Comparison of ENCODE assay signal across 27 cellular contexts in the genomic region with DNA sequence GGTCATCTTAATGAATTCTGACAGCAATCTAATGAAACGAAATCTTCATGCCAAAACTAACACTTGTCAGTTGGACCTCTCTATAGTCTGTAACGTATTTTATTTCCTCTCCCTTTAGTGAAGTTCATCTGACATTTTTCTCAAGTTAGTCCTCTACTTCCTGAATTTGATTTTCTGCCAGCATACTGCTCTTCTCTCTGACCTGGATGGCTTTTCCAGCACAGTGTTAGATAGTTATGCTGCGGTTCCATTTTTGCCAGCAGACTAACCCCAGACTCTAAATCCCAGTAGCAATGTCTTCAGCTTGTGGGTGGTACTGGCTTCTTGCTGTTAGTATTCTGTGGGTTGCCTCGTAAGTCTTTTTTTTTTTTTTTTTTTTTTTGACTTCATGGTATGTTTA.
DNase-seq lines count a peak whose midpoint lies in the region; ATAC-seq, FAIRE-seq and TF ChIP-seq lines count a peak whose summit lies in the region.
"Had no signal": no experiment of that assay in that cellular context is flagged by ENCODE, and none has a peak within 500 bp of the region (broad histone marks: within the 10 kb centered on the region; RNA-seq: fewer than 3 reads in every experiment).

No MANE protein-coding gene starts in this region.

- H3K4me3 Mint-ChIP-seq in osteocyte (ENCODE audit: unreplicated experiment): no peak overlapping the region
- H3K4me3 Mint-ChIP-seq: activated CD4-positive, alpha-beta T cell treated with anti-CD3 and anti-CD28 coated beads, Interleukin-2, amount 10 ng/mL, durations not matched to agents 24 days and 14 days; activated naive CD4-positive, alpha-beta T cell treated with anti-CD3 and anti-CD28 coated beads, Interleukin-2, amount 50 U/mL, for 24 hours; CD14-positive monocyte; effector memory CD8-positive, alpha-beta T cell; naive B cell; stimulated activated naive CD8-positive, alpha-beta T cell treated with anti-CD3 and anti-CD28 coated beads, Interleukin-15, amount 100 ng/mL, for 72 hours had no signal

- H3K9me3 ChIP-seq in PC-3 (ENCODE audit: low read length) (no peaks in the 10 kb centered on the region), endothelial cell of umbilical vein (replicated peaks; ENCODE audit: control insufficient read depth, insufficient read depth, low read length) (no peaks in the 10 kb centered on the region), hepatocyte (ENCODE audit: low read depth) (no peaks in the 10 kb centered on the region), Karpas-422 (ENCODE audit: low read length) (no peaks in the 10 kb centered on the region)
- H3K9me3 ChIP-seq: right atrium auricular region, tibial nerve had no signal

- POLR2A ChIA-PET in PC-3 (lab: Charles Lee; ENCODE audit: unreplicated experiment): no interaction called here
- POLR2A ChIA-PET in endothelial cell of umbilical vein (lab: Charles Lee): no interaction called here

- H3K27ac Mint-ChIP-seq in osteocyte (ENCODE audit: unreplicated experiment): peak overlapping the region; percentile 71
- H3K27ac Mint-ChIP-seq: activated CD4-positive, alpha-beta T cell treated with anti-CD3 and anti-CD28 coated beads, Interleukin-2, amount 10 ng/mL, durations not matched to agents 24 days and 14 days; activated naive CD4-positive, alpha-beta T cell treated with anti-CD3 and anti-CD28 coated beads, Interleukin-2, amount 50 U/mL, for 24 hours; CD14-positive monocyte; effector memory CD8-positive, alpha-beta T cell; naive B cell; stimulated activated naive CD8-positive, alpha-beta T cell treated with anti-CD3 and anti-CD28 coated beads, Interleukin-15, amount 100 ng/mL, for 72 hours had no signal

- H3K36me3 ChIP-seq in PC-3 (ENCODE audit: low read depth, low read length) (no peaks in the 10 kb centered on the region), endothelial cell of umbilical vein (ENCODE audit: control insufficient read depth in 2 of 2, extremely low read depth in 1 of 2, insufficient read depth in 2 of 2, low read length in 2 of 2) (no peaks in the 10 kb centered on the region), hepatocyte (replicated peaks; ENCODE audit: insufficient read depth, low read depth) (no peaks in the 10 kb centered on the region), Karpas-422 (ENCODE audit: insufficient read depth, low read length) (no peaks in the 10 kb centered on the region)
- H3K36me3 ChIP-seq: right atrium auricular region, tibial nerve had no signal

- peak; percentile 66 for FAIRE-seq in endothelial cell of umbilical vein (lab: Jason Lieb, UNC)
- FAIRE-seq: colon, G401.6, GM18507, HTR-8/SVneo had no signal

- H3K4me2 ChIP-seq in PC-3 (ENCODE audit: low read length): 0 out of 2 replicates have a peak overlapping the region, but pooled peaks have one; percentile 7
- H3K4me2 ChIP-seq in endothelial cell of umbilical vein (ENCODE audit: insufficient read depth, low read length): peak overlapping the region; percentile 52
- no peak overlapping the region for H3K4me2 ChIP-seq in hepatocyte
- no peak overlapping the region for H3K4me2 ChIP-seq in Karpas-422 (ENCODE audit: low read depth, low read length, poor library complexity, severe bottlenecking)

- BruUV-seq in PC-3 (replicated peaks; lab: Mats Ljungman, UMichigan) (no TSS peak), endothelial cell of umbilical vein (replicated peaks; lab: Mats Ljungman, UMichigan) (no TSS peak)

- peak; percentile 17 for TF ChIP-seq POLR2A in endothelial cell of umbilical vein (IDR thresholded peaks at IDR 0.05; ENCODE audit: low read depth, low read length)

- no peaks in the 10 kb centered on the region for H3K27me3 Mint-ChIP-seq in osteocyte (ENCODE audit: unreplicated experiment)
- H3K27me3 Mint-ChIP-seq: activated CD4-positive, alpha-beta T cell treated with anti-CD3 and anti-CD28 coated beads, Interleukin-2, amount 10 ng/mL, durations not matched to agents 24 days and 14 days; activated naive CD4-positive, alpha-beta T cell treated with anti-CD3 and anti-CD28 coated beads, Interleukin-2, amount 50 U/mL, for 24 hours; effector memory CD8-positive, alpha-beta T cell; naive B cell; stimulated activated naive CD8-positive, alpha-beta T cell treated with anti-CD3 and anti-CD28 coated beads, Interleukin-15, amount 100 ng/mL, for 72 hours had no signal

- peaks cover 40% of the 10 kb centered on the region for H3K4me1 Mint-ChIP-seq in osteocyte (ENCODE audit: unreplicated experiment)
- H3K4me1 Mint-ChIP-seq: activated CD4-positive, alpha-beta T cell treated with anti-CD3 and anti-CD28 coated beads, Interleukin-2, amount 10 ng/mL, durations not matched to agents 24 days and 14 days; activated naive CD4-positive, alpha-beta T cell treated with anti-CD3 and anti-CD28 coated beads, Interleukin-2, amount 50 U/mL, for 24 hours; CD14-positive monocyte; naive B cell; stimulated activated naive CD8-positive, alpha-beta T cell treated with anti-CD3 and anti-CD28 coated beads, Interleukin-15, amount 100 ng/mL, for 72 hours had no signal

- DNase-seq in AG20443 (ENCODE audit: low spot score): peak; percentile 27
- DNase-seq in PC-3: peak; percentile 19
- peak; percentile 66 for DNase-seq in endothelial cell of umbilical vein (ENCODE audit: low read depth, low spot score)
- no peak for DNase-seq in osteocyte (ENCODE audit: extremely low spot score, unreplicated experiment)
- no peak for DNase-seq in hepatocyte (ENCODE audit: low spot score)
- DNase-seq in NCI-H1436 (lab: John Stamatoyannopoulos, UW): no peak
- no peak for DNase-seq in Karpas-422
- DNase-seq: ACHN; activated CD4-positive, alpha-beta T cell treated with anti-CD3 and anti-CD28 coated beads, Interleukin-2, amount 10 ng/mL, durations not matched to agents 24 days and 14 days; effector memory CD8-positive, alpha-beta T cell; left colon; mesenchymal stem cell; naive B cell; NCI-H1048; NCI-H2029 treated with DMSO at 0.1 percent for 48 hours; NCI-H446; SIG-M5; stimulated activated naive CD8-positive, alpha-beta T cell treated with anti-CD3 and anti-CD28 coated beads, Interleukin-15, amount 100 ng/mL, for 72 hours had no signal

- H3K27me3 ChIP-seq in PC-3 (ENCODE audit: low read length) (no peaks in the 10 kb centered on the region), endothelial cell of umbilical vein (ENCODE audit: control insufficient read depth in 2 of 2, insufficient read depth in 2 of 2, low read length in 2 of 2) (no peaks in the 10 kb centered on the region), hepatocyte (no peaks in the 10 kb centered on the region), Karpas-422 (ENCODE audit: low read length) (no peaks in the 10 kb centered on the region)
- H3K27me3 ChIP-seq: right atrium auricular region, tibial nerve had no signal

- no peak overlapping the region for H2AFZ ChIP-seq in PC-3 (ENCODE audit: low read length)
- peak overlapping the region; percentile 41 for H2AFZ ChIP-seq in endothelial cell of umbilical vein (ENCODE audit: low read depth, low read length)
- no peak overlapping the region for H2AFZ ChIP-seq in hepatocyte
- no peak overlapping the region for H2AFZ ChIP-seq in Karpas-422 (ENCODE audit: low read length)

- H3K9ac ChIP-seq in PC-3 (ENCODE audit: low read length): no peak overlapping the region
- H3K9ac ChIP-seq in endothelial cell of umbilical vein (replicated peaks; ENCODE audit: extremely low read depth, insufficient read depth, low read length): no peak overlapping the region
- H3K9ac ChIP-seq in Karpas-422 (ENCODE audit: low read length): no peak overlapping the region

- H3K4me3 ChIP-seq in PC-3 (ENCODE audit: low read length): no peak overlapping the region
- peak overlapping the region in 1 of 3 experiments; percentile 11 for H3K4me3 ChIP-seq in endothelial cell of umbilical vein (replicated peaks in 1 of 3; ENCODE audit: insufficient read depth in 1 of 3, low read depth in 1 of 3, low read length in 3 of 3)
- H3K4me3 ChIP-seq in hepatocyte: no peak overlapping the region
- no peak overlapping the region for H3K4me3 ChIP-seq in Karpas-422 (ENCODE audit: low read length)
- H3K4me3 ChIP-seq: right atrium auricular region, tibial nerve had no signal

- ATAC-seq in PC-3: peak; percentile 24; the same call in 1 of the 2 replicates
- no peak for ATAC-seq in GM18873 (IDR thresholded peaks at IDR 0.05; ENCODE audit: low FRiP score, unreplicated experiment)
- ATAC-seq: effector memory CD8-positive, alpha-beta T cell; left colon; stimulated activated naive CD8-positive, alpha-beta T cell treated with anti-CD3 and anti-CD28 coated beads, Interleukin-15, amount 100 ng/mL, for 72 hours had no signal

- H3K9me1 ChIP-seq in endothelial cell of umbilical vein (replicated peaks; ENCODE audit: control insufficient read depth, extremely low read depth, insufficient read depth, low read length): no peaks in the 10 kb centered on the region

- H3K79me2 ChIP-seq in PC-3 (ENCODE audit: low read length) (no peaks in the 10 kb centered on the region), endothelial cell of umbilical vein (ENCODE audit: control insufficient read depth, insufficient read depth, low read length) (no peaks in the 10 kb centered on the region), hepatocyte (no peaks in the 10 kb centered on the region), Karpas-422 (ENCODE audit: low read length) (no peaks in the 10 kb centered on the region)

- WGBS in hepatocyte (ENCODE audit: low lambda C conversion rate, missing lambda C conversion rate): 72% methylated on average over 4 of the region's 4 CpGs

- H3K27ac ChIP-seq in PC-3 (ENCODE audit: low read length) (no peak overlapping the region), endothelial cell of umbilical vein (ENCODE audit: insufficient read depth, low read depth, low read length) (peak overlapping the region; percentile 28), hepatocyte (no peak overlapping the region), Karpas-422 (ENCODE audit: low read length) (no peak overlapping the region)
- H3K27ac ChIP-seq: right atrium auricular region, tibial nerve had no signal

- H3K9me3 Mint-ChIP-seq in osteocyte (ENCODE audit: unreplicated experiment): no peaks in the 10 kb centered on the region
- H3K9me3 Mint-ChIP-seq: activated CD4-positive, alpha-beta T cell treated with anti-CD3 and anti-CD28 coated beads, Interleukin-2, amount 10 ng/mL, durations not matched to agents 24 days and 14 days; activated naive CD4-positive, alpha-beta T cell treated with anti-CD3 and anti-CD28 coated beads, Interleukin-2, amount 50 U/mL, for 24 hours; stimulated activated naive CD8-positive, alpha-beta T cell treated with anti-CD3 and anti-CD28 coated beads, Interleukin-15, amount 100 ng/mL, for 72 hours had no signal

- H4K20me1 ChIP-seq in PC-3 (ENCODE audit: low read length) (no peaks in the 10 kb centered on the region), endothelial cell of umbilical vein (replicated peaks; ENCODE audit: control insufficient read depth, extremely low read depth, insufficient read depth, low read length) (no peaks in the 10 kb centered on the region), hepatocyte (ENCODE audit: insufficient read depth, poor library complexity, severe bottlenecking) (no peaks in the 10 kb centered on the region), Karpas-422 (ENCODE audit: insufficient read depth, low read depth, low read length) (no peaks in the 10 kb centered on the region)

- H3K36me3 Mint-ChIP-seq in osteocyte (ENCODE audit: unreplicated experiment): no peaks in the 10 kb centered on the region
- H3K36me3 Mint-ChIP-seq: activated naive CD4-positive, alpha-beta T cell treated with anti-CD3 and anti-CD28 coated beads, Interleukin-2, amount 50 U/mL, for 24 hours; CD14-positive monocyte; naive B cell had no signal

- CTCF ChIA-PET in PC-3 (lab: Charles Lee): no interaction called here
- CTCF ChIA-PET in endothelial cell of umbilical vein (lab: Charles Lee): interaction anchor here (0.7 kb wide), 1 partner anchor 474 kb away, joined by 4 read pairs; no protein-coding TSS in a partner anchor

- intact Hi-C loops in PC-3 (cut with micrococcal nuclease): no loop called here
- intact Hi-C loops in endothelial cell of umbilical vein (cut with micrococcal nuclease): no loop called here

- TF ChIP-seq CTCF in PC-3 (conservative IDR thresholded peaks at IDR 0.05; ENCODE audit: low read depth, low read length): no peak
- TF ChIP-seq CTCF in endothelial cell of umbilical vein (IDR thresholded peaks at IDR 0.05; ENCODE audit: extremely low read depth in 1 of 2, insufficient read depth in 1 of 2, low read depth in 1 of 2, low read length in 2 of 2): no peak
- TF ChIP-seq CTCF in osteocyte (IDR thresholded peaks at IDR 0.05): no peak
- TF ChIP-seq CTCF in hepatocyte (IDR thresholded peaks at IDR 0.05; ENCODE audit: poor library complexity): no peak

- H3K9me2 ChIP-seq in PC-3 (replicated peaks; ENCODE audit: low read length) (no peaks in the 10 kb centered on the region), hepatocyte (replicated peaks; ENCODE audit: insufficient read depth) (no peaks in the 10 kb centered on the region), Karpas-422 (replicated peaks; ENCODE audit: insufficient read depth, low read length) (no peaks in the 10 kb centered on the region)

- H3K4me1 ChIP-seq in PC-3 (ENCODE audit: insufficient read depth, low read length): no peaks in the 10 kb centered on the region
- H3K4me1 ChIP-seq in endothelial cell of umbilical vein (ENCODE audit: control insufficient read depth, extremely low read depth, insufficient read depth, low read length): peaks cover 11% of the 10 kb centered on the region
- H3K4me1 ChIP-seq in hepatocyte (ENCODE audit: insufficient read depth): no peaks in the 10 kb centered on the region
- H3K4me1 ChIP-seq in Karpas-422 (ENCODE audit: low read length): no peaks in the 10 kb centered on the region
- H3K4me1 ChIP-seq: right atrium auricular region, tibial nerve had no signal

- no peaks in the 10 kb centered on the region for H3F3A ChIP-seq in PC-3 (ENCODE audit: low read length, unreplicated experiment)

- dilution Hi-C loops in endothelial cell of umbilical vein (cut with MboI; ENCODE audit: extremely low pct_ligation_motif_present, low sequenced_read_pairs): no loop called here

Comparison
In these comparisons a context has a peak if more than half of its experiments do, and no peak if none do; other contexts are left out.
1. DNase-seq: peak in AG20443 (single experiment), PC-3 (single experiment) and endothelial cell of umbilical vein (single experiment); none in osteocyte (single experiment), hepatocyte (single experiment), NCI-H1436 (single experiment) and Karpas-422 (single experiment).
2. H3K4me2 ChIP-seq: peak in PC-3 (single experiment) and endothelial cell of umbilical vein (single experiment); none in hepatocyte (single experiment) and Karpas-422 (single experiment).